Comparison of ENCODE assay signal across 1 cellular context in genomic region chrX:2397648-2398340, GRCh38.
TF ChIP-seq lines count a peak whose summit lies in the region.

No MANE protein-coding gene starts in this region.

TF ChIP-seq in HEK293, 187 proteins besides CTCF, POLR2A, EP300 and RAD21 (continued from another document):
- 0 out of 2 replicates have a peak, but pooled peaks have one; percentile 26 for TF ChIP-seq PATZ1 (tag by site-specific recombination; IDR thresholded peaks at IDR 0.05)
- no peak for TF ChIP-seq ZNF518A (tag by site-specific recombination; conservative IDR thresholded peaks at IDR 0.05; ENCODE audit: low read depth)
- no peak for TF ChIP-seq SP2 (tag by site-specific recombination; IDR thresholded peaks at IDR 0.05)
- no peak for TF ChIP-seq HOXC10 (CRISPR knock-in tag; IDR thresholded peaks at IDR 0.05)
- TF ChIP-seq ZNF639 (tag by site-specific recombination; IDR thresholded peaks at IDR 0.05), result no peak
- no peak for TF ChIP-seq ZNF677 (tag by site-specific recombination; IDR thresholded peaks at IDR 0.05)
- TF ChIP-seq YY1 (tag by site-specific recombination; IDR thresholded peaks at IDR 0.05), result no peak
- peak; percentile 98 for TF ChIP-seq PRDM6 (tag by site-specific recombination; IDR thresholded peaks at IDR 0.05)
- no peak for TF ChIP-seq ZNF449 (tag by site-specific recombination; IDR thresholded peaks at IDR 0.05)
- no peak for TF ChIP-seq ZNF555 (tag by site-specific recombination; conservative IDR thresholded peaks at IDR 0.05)
- no peak for TF ChIP-seq ZNF707 (tag by site-specific recombination; IDR thresholded peaks at IDR 0.05)
- 0 out of 2 replicates have a peak, but pooled peaks have one; percentile 48 for TF ChIP-seq INSM2 (tag by site-specific recombination; IDR thresholded peaks at IDR 0.05)
- TF ChIP-seq ZNF837 (tag by site-specific recombination; IDR thresholded peaks at IDR 0.05), result no peak
- TF ChIP-seq ZNF157 (tag by site-specific recombination; IDR thresholded peaks at IDR 0.05), result no peak
- no peak for TF ChIP-seq ZNF37A (tag by site-specific recombination; IDR thresholded peaks at IDR 0.05)
- TF ChIP-seq ZFP69B (tag by site-specific recombination; IDR thresholded peaks at IDR 0.05), result 0 out of 2 replicates have a peak, but pooled peaks have one; percentile 13
- TF ChIP-seq ZNF274 (IDR thresholded peaks at IDR 0.05; ENCODE audit: low read length), result no peak
- no peak for TF ChIP-seq ZNF274 (tag by site-specific recombination; IDR thresholded peaks at IDR 0.05; ENCODE audit: borderline replicate concordance)
- TF ChIP-seq ZSCAN4 (tag by site-specific recombination; IDR thresholded peaks at IDR 0.05), result peak; percentile 72
- TF ChIP-seq GLI2 (tag by site-specific recombination; IDR thresholded peaks at IDR 0.05; ENCODE audit: borderline replicate concordance, low read depth), result no peak
- TF ChIP-seq TCF7L2 (IDR thresholded peaks at IDR 0.05; ENCODE audit: borderline replicate concordance, low read depth, low read length), result peak; percentile 55; the same call in 1 of the 2 replicates
- TF ChIP-seq ZFP41 (tag by site-specific recombination; IDR thresholded peaks at IDR 0.05; ENCODE audit: borderline replicate concordance), result no peak
- TF ChIP-seq ZNF112 (tag by site-specific recombination; IDR thresholded peaks at IDR 0.05), result no peak
- no peak for TF ChIP-seq ZNF311 (tag by site-specific recombination; IDR thresholded peaks at IDR 0.05; ENCODE audit: borderline replicate concordance)
- no peak for TF ChIP-seq ZNF701 (tag by site-specific recombination; IDR thresholded peaks at IDR 0.05)
- no peak for TF ChIP-seq ZNF514 (tag by site-specific recombination; IDR thresholded peaks at IDR 0.05)
- TF ChIP-seq ZNF626 (tag by site-specific recombination; IDR thresholded peaks at IDR 0.05), result no peak
- TF ChIP-seq ZNF692 (tag by site-specific recombination; IDR thresholded peaks at IDR 0.05), result peak; percentile 47
- TF ChIP-seq ZNF76 (tag by site-specific recombination; IDR thresholded peaks at IDR 0.05; ENCODE audit: borderline replicate concordance, low read depth), result no peak
- TF ChIP-seq ZBTB48 (tag by site-specific recombination; IDR thresholded peaks at IDR 0.05), result no peak
- peak; percentile 20; the same call in 1 of the 2 replicates for TF ChIP-seq ZNF843 (tag by site-specific recombination; IDR thresholded peaks at IDR 0.05)
